ENCODE assay signal across 8 cellular contexts in genomic region chr11:65468874-65469333, GRCh38. TPM values are rescaled to one million over a fixed set of nuclear protein-coding genes. Genes with fewer than 3 reads are reported as not detected.
A peak's percentile ranks its signal among the peaks of the same experiment; 100 is the strongest.
DNase-seq lines count a peak whose midpoint lies in the region; FAIRE-seq and TF ChIP-seq lines count a peak whose summit lies in the region.

No MANE protein-coding gene starts in this region.

- no peak overlapping the region for H3K4me3 ChIP-seq in HFF-Myc (replicated peaks; ENCODE audit: low read depth, low read length)
- H3K4me3 ChIP-seq in OCI-LY7 (ENCODE audit: low read depth, low read length, poor library complexity, severe bottlenecking), result no peak overlapping the region
- no peak overlapping the region for H3K4me3 ChIP-seq in adrenal gland
- no peak overlapping the region for H3K4me3 ChIP-seq in keratinocyte (ENCODE audit: control insufficient read depth in 2 of 3, extremely low read depth in 1 of 3, insufficient read depth in 2 of 3, low read depth in 1 of 3, low read length in 3 of 3)
- H3K4me3 ChIP-seq in testis, result no peak overlapping the region

- POLR2A ChIA-PET in OCI-LY7 (lab: Charles Lee), result interaction anchor here (0.5 to 1.2 kb wide), 8 partner anchors 8 to 44 kb away, joined by 3 to 5 read pairs (median 4); no protein-coding TSS in a partner anchor

- H2AFZ ChIP-seq in OCI-LY7 (ENCODE audit: low read length) (no peak overlapping the region), keratinocyte (ENCODE audit: control insufficient read depth, low read length) (no peak overlapping the region)

- CTCF ChIA-PET in Calu3 (lab: Charles Lee) (interaction anchor here (0.7 to 2.2 kb wide), 11 partner anchors 9 to 107 kb away, joined by 3 to 31 read pairs (median 5); partner anchors contain the start of gene SLC25A45), OCI-LY7 (lab: Charles Lee; ENCODE audit: unreplicated experiment) (interaction anchor here (0.6 to 1.2 kb wide), 6 partner anchors 9 to 56 kb away, joined by 3 to 6 read pairs (median 4); no protein-coding TSS in a partner anchor)

- no peak overlapping the region for H3K9ac ChIP-seq in keratinocyte (ENCODE audit: control insufficient read depth, extremely low read depth, insufficient read depth, low read length)

- peaks cover 24% of the 10 kb centered on the region for H3K36me3 Mint-ChIP-seq in Calu3 (ENCODE audit: insufficient read depth, unreplicated experiment)

- H3K9me3 ChIP-seq in OCI-LY7 (ENCODE audit: low read length), result no peaks in the 10 kb centered on the region
- H3K9me3 ChIP-seq in adrenal gland (replicated peaks in 1 of 3), result no peaks in the 10 kb centered on the region
- H3K9me3 ChIP-seq in keratinocyte (ENCODE audit: control insufficient read depth, low read depth, low read length), result no peaks in the 10 kb centered on the region
- H3K9me3 ChIP-seq in testis, result no peaks in the 10 kb centered on the region

- H3K27ac Mint-ChIP-seq in Calu3 (ENCODE audit: unreplicated experiment), result peak overlapping the region; percentile 74

- intact Hi-C loops in Calu3 (cut with micrococcal nuclease; ENCODE audit: unreplicated experiment) (loop anchor here (2.0 to 5.0 kb wide), 4 partner anchors 38 to 102 kb away; partner anchors contain the start of gene SLC25A45), OCI-LY7 (cut with micrococcal nuclease; ENCODE audit: unreplicated experiment) (loop anchor here (1.0 kb wide), 3 partner anchors 53 to 103 kb away; partner anchors contain the start of gene SLC25A45), adrenal gland (cut with DNase I) (loop anchor here (10.0 kb wide), 2 partner anchors 46 to 94 kb away; no protein-coding TSS in a partner anchor), testis (cut with DNase I; ENCODE audit: low total_unique reads) (no loop called here), posterior vena cava (cut with DNase I) (no loop called here)

- H3K27me3 ChIP-seq in adrenal gland, result no peaks in the 10 kb centered on the region
- H3K27me3 ChIP-seq in keratinocyte (ENCODE audit: control insufficient read depth, extremely low read depth, insufficient read depth, low read length), result no peaks in the 10 kb centered on the region
- no peaks in the 10 kb centered on the region for H3K27me3 ChIP-seq in testis

- 11 to 26% (median 22%) methylated on average over 3 of the region's 3 CpGs for WGBS in adrenal gland, 4 donors
- 56% methylated on average over 3 of the region's 3 CpGs for WGBS in testis, 2 donors

- peak; percentile 84 for TF ChIP-seq CTCF in Calu3 (IDR thresholded peaks at IDR 0.05; ENCODE audit: unreplicated experiment)
- peak; percentile 52 for TF ChIP-seq CTCF in HFF-Myc (IDR thresholded peaks at IDR 0.05; ENCODE audit: low read depth, low read length, missing control alignments)
- peak; percentile 89 for TF ChIP-seq CTCF in OCI-LY7 (conservative IDR thresholded peaks at IDR 0.05; ENCODE audit: low read length)
- TF ChIP-seq CTCF in adrenal gland (IDR thresholded peaks at IDR 0.05), result peak in 5 of 6 experiments; percentile 33 to 66 (median 55)
- peak; percentile 89 to 96 (median 94) for TF ChIP-seq CTCF in keratinocyte (optimal IDR thresholded peaks at IDR 0.05 in 1 of 3, IDR thresholded peaks at IDR 0.05 in 1 of 3, conservative IDR thresholded peaks at IDR 0.05 in 1 of 3; ENCODE audit: extremely low read depth in 1 of 3, insufficient read depth in 2 of 3, low read length in 3 of 3)
- peak; percentile 3 to 35 (median 10) for TF ChIP-seq CTCF in testis (IDR thresholded peaks at IDR 0.05)

- peaks cover 40% of the 10 kb centered on the region for H3K4me1 ChIP-seq in OCI-LY7 (ENCODE audit: insufficient read depth, low read length, poor library complexity, severe bottlenecking)
- H3K4me1 ChIP-seq in adrenal gland (replicated peaks in 1 of 2), result peaks cover 10 to 26% of the 10 kb centered on the region in 2 donors
- peaks cover 22% of the 10 kb centered on the region for H3K4me1 ChIP-seq in keratinocyte (ENCODE audit: control insufficient read depth, extremely low read depth, insufficient read depth, low read length)
- H3K4me1 ChIP-seq in testis, result peaks cover 20% of the 10 kb centered on the region

- H3K79me2 ChIP-seq in OCI-LY7 (ENCODE audit: insufficient read depth, low read depth, low read length) (peaks cover 5% of the 10 kb centered on the region; the same call in 1 of the 2 replicates), keratinocyte (ENCODE audit: control insufficient read depth, insufficient read depth, low read length) (peaks cover 11% of the 10 kb centered on the region)

- peak; percentile 95 for DNase-seq in Calu3
- no peak for DNase-seq in HFF-Myc (ENCODE audit: extremely low read depth, low read depth)
- peak; percentile 83 for DNase-seq in OCI-LY7 (ENCODE audit: low spot score)
- peak; percentile 63 to 85 (median 65) for DNase-seq in adrenal gland
- no peak for DNase-seq in keratinocyte (ENCODE audit: low read depth, low spot score)
- peak; percentile 67 for DNase-seq in testis
- no peak for DNase-seq in posterior vena cava (ENCODE audit: low spot score)
- no peak for DNase-seq in COLO829 (ENCODE audit: low spot score)

- H3K4me2 ChIP-seq in OCI-LY7 (ENCODE audit: low read length), result peak overlapping the region; percentile 0; the same call in 1 of the 2 replicates
- H3K4me2 ChIP-seq in keratinocyte (ENCODE audit: control insufficient read depth, extremely low read depth, insufficient read depth, low read depth, low read length), result no peak overlapping the region

- TF ChIP-seq POLR2A in adrenal gland (IDR thresholded peaks at IDR 0.05) (peak in 1 of 2 donors; percentile 6), testis (IDR thresholded peaks at IDR 0.05) (no peak)

- BruUV-seq in Calu3 (replicated peaks; lab: Mats Ljungman, UMichigan) (no TSS peak), OCI-LY7 (replicated peaks; lab: Mats Ljungman, UMichigan) (no TSS peak)

- H3K27me3 Mint-ChIP-seq in Calu3 (ENCODE audit: unreplicated experiment), result no peaks in the 10 kb centered on the region

- H4K20me1 ChIP-seq in OCI-LY7 (ENCODE audit: insufficient read depth, low read length) (no peaks in the 10 kb centered on the region), keratinocyte (ENCODE audit: control insufficient read depth, extremely low read depth, insufficient read depth, low read length) (no peaks in the 10 kb centered on the region)

- H3K27ac ChIP-seq in OCI-LY7 (ENCODE audit: low read depth, low read length, poor library complexity, severe bottlenecking) (no peak overlapping the region), adrenal gland (peak overlapping the region in 1 of 5 donors; percentile 59), keratinocyte (ENCODE audit: control insufficient read depth, insufficient read depth, low read length) (no peak overlapping the region), testis (no peak overlapping the region)

- dilution Hi-C loops in keratinocyte (cut with MboI; ENCODE audit: extremely low pct_ligation_motif_present, low sequenced_read_pairs), result no loop called here

- FAIRE-seq in keratinocyte (lab: Jason Lieb, UNC), result no peak

- no peaks in the 10 kb centered on the region for H3K9me2 ChIP-seq in OCI-LY7 (ENCODE audit: insufficient read depth, low read length)

- peaks cover 36% of the 10 kb centered on the region for H3K4me1 Mint-ChIP-seq in Calu3 (ENCODE audit: low read depth, unreplicated experiment)

- H3K36me3 ChIP-seq in OCI-LY7 (ENCODE audit: insufficient read depth, low read length) (no peaks in the 10 kb centered on the region), adrenal gland (replicated peaks in 1 of 2) (no peaks in the 10 kb centered on the region), keratinocyte (ENCODE audit: control insufficient read depth in 2 of 2, extremely low read depth in 1 of 2, insufficient read depth in 2 of 2, low read length in 2 of 2) (no peaks in the 10 kb centered on the region), testis (ENCODE audit: low read depth, missing control alignments) (no peaks in the 10 kb centered on the region)

- H3K9me3 Mint-ChIP-seq in Calu3 (ENCODE audit: low read depth, unreplicated experiment), result no peaks in the 10 kb centered on the region

- H3K9me1 ChIP-seq in keratinocyte (ENCODE audit: control insufficient read depth, extremely low read depth, insufficient read depth, low read length), result no peaks in the 10 kb centered on the region

- H3K4me3 Mint-ChIP-seq in Calu3 (ENCODE audit: low read depth, unreplicated experiment), result no peak overlapping the region

RNA-seq across cellular contexts. Expression of gene MALAT1, which starts 29.9 kb away (rescaled TPM):
- 8,437 and 9,950 TPM in 2 replicates for total RNA-seq in Calu3 (2022)
- total RNA-seq in OCI-LY7 (2014; rRNA removed; shearing (Covaris generic)), result 3,446 and 3,598 TPM in 2 replicates
- total RNA-seq in OCI-LY7 (2022), result 5,974 and 7,097 TPM in 2 replicates
- total RNA-seq in adrenal gland, result over 10,000 TPM in 5 of 8 donors, 1,000 to 10,000 TPM in 3; 5,921 to 17,143 (median 10,900) TPM
- polyA plus RNA-seq in adrenal gland, result 1,000 to 10,000 TPM in 1 of 3 donors, 100 to 1,000 TPM in 2; 237 to 9,519 (median 973) TPM
- 337 to 1,845 TPM (median 1,768 TPM) in 3 replicates for polyA plus RNA-seq in keratinocyte
- 22,009 TPM for polyA plus RNA-seq in keratinocyte (2011; ENCODE audit: low read depth)
- 14.9 and 37.5 TPM in 2 replicates for polyA plus RNA-seq in keratinocyte (2011; cell fraction: cytosol; rRNA removed)
- polyA plus RNA-seq in keratinocyte (2011; cell fraction: nucleus; rRNA removed), result 6,319 and 7,235 TPM in 2 replicates
- 429 and 9,619 TPM in 2 replicates for polyA plus RNA-seq in keratinocyte (2012; ENCODE audit: low replicate concordance)
- polyA minus RNA-seq in keratinocyte, result 2,284 to 11,976 TPM (median 9,145 TPM) in 3 replicates
- 408 TPM for polyA minus RNA-seq in keratinocyte (2011; cell fraction: cytosol; rRNA and poly(A)+ RNA removed)
- 24,947 and 60,709 TPM in 2 replicates for polyA minus RNA-seq in keratinocyte (2011; cell fraction: nucleus; rRNA and poly(A)+ RNA removed)
- total RNA-seq in testis, result 1,000 to 10,000 TPM; 8,109 to 9,314 TPM
- 26.7 TPM for polyA plus RNA-seq in testis (ENCODE audit: insufficient read depth, low read depth, low replicate concordance)
- total RNA-seq in posterior vena cava, result 1,000 to 10,000 TPM; 9,235 to 9,828 TPM

RNA-seq across cellular contexts. Expression of gene NEAT1, which starts 46.3 kb away (rescaled TPM):
- total RNA-seq in Calu3 (2022), result 605 and 821 TPM in 2 replicates
- total RNA-seq in OCI-LY7 (2014; rRNA removed; shearing (Covaris generic)), result 30.1 and 52.2 TPM in 2 replicates
- total RNA-seq in OCI-LY7 (2022), result 390 and 440 TPM in 2 replicates
- total RNA-seq in adrenal gland, result 1,000 to 10,000 TPM in 3 of 8 donors, 100 to 1,000 TPM in 4, 10 to 100 TPM in 1; 64.3 to 1,661 (median 335) TPM
- 1,000 to 10,000 TPM in 2 of 3 donors, 100 to 1,000 TPM in 1; 216 to 6,838 (median 2,645) TPM for polyA plus RNA-seq in adrenal gland
- 66.5 to 270 TPM (median 171 TPM) in 3 replicates for polyA plus RNA-seq in keratinocyte
- polyA plus RNA-seq in keratinocyte (2011; ENCODE audit: low read depth), result 1,124 TPM
- polyA plus RNA-seq in keratinocyte (2011; cell fraction: cytosol; rRNA removed), result 5.3 and 11.3 TPM in 2 replicates
- 1,267 and 1,668 TPM in 2 replicates for polyA plus RNA-seq in keratinocyte (2011; cell fraction: nucleus; rRNA removed)
- 218 and 908 TPM in 2 replicates for polyA plus RNA-seq in keratinocyte (2012; ENCODE audit: low replicate concordance)
- 73.3 to 442 TPM (median 228 TPM) in 3 replicates for polyA minus RNA-seq in keratinocyte
- 8.4 TPM for polyA minus RNA-seq in keratinocyte (2011; cell fraction: cytosol; rRNA and poly(A)+ RNA removed)
- polyA minus RNA-seq in keratinocyte (2011; cell fraction: nucleus; rRNA and poly(A)+ RNA removed), result 402 and 1,225 TPM in 2 replicates
- total RNA-seq in testis, result 100 to 1,000 TPM; 230 to 243 TPM
- polyA plus RNA-seq in testis (ENCODE audit: insufficient read depth, low read depth, low replicate concordance), result 189 TPM
- 1,000 to 10,000 TPM in 1 of 2 donors, 100 to 1,000 TPM in 1; 742 to 1,004 TPM for total RNA-seq in posterior vena cava

RNA-seq across cellular contexts. Expression of gene SCYL1, which starts 56.0 kb away (rescaled TPM):
- 47.8 and 53.6 TPM in 2 replicates for total RNA-seq in Calu3 (2022)
- total RNA-seq in OCI-LY7 (2014; rRNA removed; shearing (Covaris generic)), result 43.2 and 56.8 TPM in 2 replicates
- total RNA-seq in OCI-LY7 (2022), result 62.9 and 70.0 TPM in 2 replicates
- total RNA-seq in adrenal gland, result 100 to 1,000 TPM; 105 to 240 (median 145) TPM
- 100 to 1,000 TPM in 2 of 3 donors, 10 to 100 TPM in 1; 52.3 to 395 (median 329) TPM for polyA plus RNA-seq in adrenal gland
- polyA plus RNA-seq in keratinocyte, result 31.3 to 51.2 TPM (median 44.1 TPM) in 3 replicates
- 25.3 TPM for polyA plus RNA-seq in keratinocyte (2011; ENCODE audit: low read depth)
- 40.7 and 65.2 TPM in 2 replicates for polyA plus RNA-seq in keratinocyte (2011; cell fraction: cytosol; rRNA removed)
- polyA plus RNA-seq in keratinocyte (2011; cell fraction: nucleus; rRNA removed), result 52.1 and 72.4 TPM in 2 replicates
- polyA plus RNA-seq in keratinocyte (2012; ENCODE audit: low replicate concordance), result 33.0 and 44.5 TPM in 2 replicates
- polyA minus RNA-seq in keratinocyte, result 34.8 to 75.0 TPM (median 43.7 TPM) in 3 replicates
- polyA minus RNA-seq in keratinocyte (2011; cell fraction: cytosol; rRNA and poly(A)+ RNA removed), result 43.0 TPM
- polyA minus RNA-seq in keratinocyte (2011; cell fraction: nucleus; rRNA and poly(A)+ RNA removed), result 24.6 and 32.7 TPM in 2 replicates
- total RNA-seq in testis, result 100 to 1,000 TPM; 131 to 160 TPM
- polyA plus RNA-seq in testis (ENCODE audit: insufficient read depth, low read depth, low replicate concordance), result 127 TPM
- total RNA-seq in posterior vena cava, result 10 to 100 TPM; 66.3 to 74.3 TPM

Comparison
In these comparisons a context has a peak if more than half of its experiments do, and no peak if none do; other contexts are left out.
1. DNase-seq: peak in Calu3 (single experiment), OCI-LY7 (single experiment), adrenal gland (7 of 7) and testis (single experiment); none in HFF-Myc (single experiment), keratinocyte (single experiment), posterior vena cava (single experiment) and COLO829 (single experiment).
2. CTCF ChIP-seq: peak in every context shown above with its lines; median percentile 94 in keratinocyte; 89 in OCI-LY7; 84 in Calu3; 55 in adrenal gland; 52 in HFF-Myc; 10 in testis.
3. intact Hi-C loops: an anchor here in Calu3 (2.0 to 5.0 kb wide), OCI-LY7 (1.0 kb wide) and adrenal gland (10.0 kb wide); none called in testis and posterior vena cava.